Comparison of ENCODE assay signal across 1 cellular context in the genomic region with DNA sequence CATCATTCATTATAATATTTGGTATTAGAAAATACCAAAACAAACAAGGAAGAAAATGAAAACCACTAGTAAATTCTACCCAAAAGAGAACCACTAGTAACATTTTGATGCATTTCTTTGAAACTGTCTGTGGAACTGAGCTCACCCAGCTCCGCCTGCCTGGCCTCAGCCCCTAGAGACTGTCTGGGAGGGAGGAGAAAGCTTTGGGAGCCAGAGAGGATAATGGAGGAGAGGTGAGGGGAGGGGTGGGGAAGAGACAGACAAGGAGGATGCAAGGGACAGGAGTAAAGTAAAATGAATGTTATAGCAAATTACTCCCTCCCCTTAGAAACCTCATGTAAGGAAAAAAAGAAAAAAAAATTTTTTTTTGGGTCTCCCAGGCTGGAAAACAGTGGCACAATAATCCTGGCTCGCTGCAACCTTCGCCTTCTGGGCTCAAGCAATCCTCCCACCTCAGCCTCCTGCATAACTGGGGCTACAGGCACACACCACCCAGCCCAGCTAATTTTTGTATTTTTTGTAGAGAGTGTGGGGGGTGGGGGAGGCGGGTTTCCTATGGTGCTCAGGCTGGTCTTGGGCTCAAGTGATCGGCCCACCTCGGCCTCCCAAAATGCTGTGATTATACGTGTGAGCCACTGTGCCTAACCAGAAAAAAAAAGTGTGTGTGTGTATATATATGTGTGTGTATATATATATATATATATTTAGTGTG.
TF ChIP-seq lines count a peak whose summit lies in the region.

No MANE protein-coding gene starts in this region.

TF ChIP-seq in SK-N-SH, 30 proteins besides CTCF, POLR2A, EP300 and RAD21 (continued from another document):
- TF ChIP-seq, protein P1, sequence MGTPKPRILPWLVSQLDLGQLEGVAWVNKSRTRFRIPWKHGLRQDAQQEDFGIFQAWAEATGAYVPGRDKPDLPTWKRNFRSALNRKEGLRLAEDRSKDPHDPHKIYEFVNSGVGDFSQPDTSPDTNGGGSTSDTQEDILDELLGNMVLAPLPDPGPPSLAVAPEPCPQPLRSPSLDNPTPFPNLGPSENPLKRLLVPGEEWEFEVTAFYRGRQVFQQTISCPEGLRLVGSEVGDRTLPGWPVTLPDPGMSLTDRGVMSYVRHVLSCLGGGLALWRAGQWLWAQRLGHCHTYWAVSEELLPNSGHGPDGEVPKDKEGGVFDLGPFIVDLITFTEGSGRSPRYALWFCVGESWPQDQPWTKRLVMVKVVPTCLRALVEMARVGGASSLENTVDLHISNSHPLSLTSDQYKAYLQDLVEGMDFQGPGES (IDR thresholded peaks at IDR 0.05; ENCODE audit: low read depth, low read length) = no peak
- TF ChIP-seq FOXJ3 (CRISPR knock-in tag; IDR thresholded peaks at IDR 0.05) = no peak
- no peak for TF ChIP-seq RXRA (IDR thresholded peaks at IDR 0.05; ENCODE audit: borderline replicate concordance, low read depth)
- TF ChIP-seq, protein P2, sequence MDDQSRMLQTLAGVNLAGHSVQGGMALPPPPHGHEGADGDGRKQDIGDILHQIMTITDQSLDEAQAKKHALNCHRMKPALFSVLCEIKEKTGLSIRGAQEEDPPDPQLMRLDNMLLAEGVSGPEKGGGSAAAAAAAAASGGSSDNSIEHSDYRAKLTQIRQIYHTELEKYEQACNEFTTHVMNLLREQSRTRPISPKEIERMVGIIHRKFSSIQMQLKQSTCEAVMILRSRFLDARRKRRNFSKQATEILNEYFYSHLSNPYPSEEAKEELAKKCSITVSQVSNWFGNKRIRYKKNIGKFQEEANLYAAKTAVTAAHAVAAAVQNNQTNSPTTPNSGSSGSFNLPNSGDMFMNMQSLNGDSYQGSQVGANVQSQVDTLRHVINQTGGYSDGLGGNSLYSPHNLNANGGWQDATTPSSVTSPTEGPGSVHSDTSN (IDR thresholded peaks at IDR 0.05) = no peak
